Comparison of ENCODE assay signal across 8 cellular contexts in the genomic region with DNA sequence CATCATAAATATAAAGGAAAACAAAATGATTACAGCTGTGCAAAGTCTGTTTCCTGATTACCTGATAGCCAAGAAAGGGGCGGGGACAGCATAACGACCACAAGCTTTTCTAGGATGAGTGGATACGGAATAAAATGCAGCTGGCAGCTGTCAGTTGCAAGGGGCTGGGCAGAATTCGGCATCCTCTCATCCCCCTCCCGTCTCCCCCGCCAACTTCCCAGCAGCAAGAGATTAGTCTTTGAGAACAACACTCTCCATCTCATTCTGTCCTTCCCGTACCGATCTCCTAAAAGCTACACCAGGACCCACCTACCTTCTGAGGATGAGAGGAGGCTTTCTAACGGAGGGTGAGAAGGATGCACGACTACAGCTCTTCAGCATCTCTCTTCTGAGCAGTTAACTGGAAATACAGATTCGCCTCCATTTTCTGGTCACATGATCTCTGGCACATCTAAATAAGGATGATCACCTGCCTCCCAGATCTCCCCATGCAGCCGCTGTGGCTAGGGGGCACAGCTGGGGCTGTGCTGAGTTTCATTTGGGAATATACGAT.
DNase-seq lines count a peak whose midpoint lies in the region; ATAC-seq and TF ChIP-seq lines count a peak whose summit lies in the region.

No MANE protein-coding gene starts in this region.

- peak; percentile 23 to 50 for ATAC-seq in stimulated activated naive B cell treated with anti-CD40 and anti-IgM and Interleukin-4, amounts not matched to agents 10 μg/mL and 1 μg/mL and 100 μg/mL, for 72 hours (replicated peaks)
- ATAC-seq in omental fat pad (ENCODE audit: low FRiP score), result no peak

- peaks cover 26% of the 10 kb centered on the region for H3K4me1 Mint-ChIP-seq in MCF 10A (ENCODE audit: insufficient read depth, unreplicated experiment)
- H3K4me1 Mint-ChIP-seq in stimulated activated naive B cell treated with anti-CD40 and anti-IgM and Interleukin-4, amounts not matched to agents 10 μg/mL and 1 μg/mL and 100 μg/mL, for 72 hours, result peaks cover 6 to 9% of the 10 kb centered on the region in 2 donors

- no peak for DNase-seq in breast epithelium (ENCODE audit: low spot score in 2 of 2)
- DNase-seq in MCF 10A (ENCODE audit: unreplicated experiment), result no peak
- peak; percentile 34 for DNase-seq in hepatocyte (ENCODE audit: low spot score)
- DNase-seq in stimulated activated naive B cell treated with anti-CD40 and anti-IgM and Interleukin-4, amounts not matched to agents 10 μg/mL and 1 μg/mL and 100 μg/mL, for 72 hours, result no peak
- no peak for DNase-seq in NCI-H446 treated with DMSO at 0.1 percent for 48 hours (lab: John Stamatoyannopoulos, UW)
- DNase-seq in NK-92 (lab: John Stamatoyannopoulos, UW; ENCODE audit: unreplicated experiment), result no peak
- no peak for DNase-seq in omental fat pad (ENCODE audit: low spot score)

- no peaks in the 10 kb centered on the region for H3K27me3 ChIP-seq in breast epithelium
- no peaks in the 10 kb centered on the region for H3K27me3 ChIP-seq in hepatocyte

- H3K27ac ChIP-seq in breast epithelium, result no peak overlapping the region
- 0 out of 2 replicates have a peak overlapping the region, but pooled peaks have one; percentile 6 for H3K27ac ChIP-seq in VCaP
- no peak overlapping the region for H3K27ac ChIP-seq in hepatocyte

- H3K27me3 Mint-ChIP-seq in MCF 10A (ENCODE audit: insufficient read depth, unreplicated experiment), result no peaks in the 10 kb centered on the region
- peaks cover 27 to 28% of the 10 kb centered on the region in 2 donors for H3K27me3 Mint-ChIP-seq in stimulated activated naive B cell treated with anti-CD40 and anti-IgM and Interleukin-4, amounts not matched to agents 10 μg/mL and 1 μg/mL and 100 μg/mL, for 72 hours

- no peak for TF ChIP-seq POLR2A in breast epithelium (IDR thresholded peaks at IDR 0.05)

- intact Hi-C loops in breast epithelium (cut with DNase I; ENCODE audit: low total_unique reads), result loop anchor here (10.0 kb wide), 1 partner anchor 193 kb away; no protein-coding TSS in a partner anchor
- intact Hi-C loops in MCF 10A (cut with micrococcal nuclease), result no loop called here

- no peaks in the 10 kb centered on the region for H3K36me3 Mint-ChIP-seq in MCF 10A (ENCODE audit: insufficient read depth, unreplicated experiment)
- H3K36me3 Mint-ChIP-seq in stimulated activated naive B cell treated with anti-CD40 and anti-IgM and Interleukin-4, amounts not matched to agents 10 μg/mL and 1 μg/mL and 100 μg/mL, for 72 hours, result no peaks in the 10 kb centered on the region

- 16% methylated on average over 13 of the region's 13 CpGs for WGBS in hepatocyte (ENCODE audit: low lambda C conversion rate, missing lambda C conversion rate)

- H3K4me3 ChIP-seq in breast epithelium (peak overlapping the region; percentile 31 to 59 (median 38)), hepatocyte (no peak overlapping the region)

- H3K9me3 ChIP-seq in breast epithelium (no peaks in the 10 kb centered on the region), hepatocyte (ENCODE audit: low read depth) (no peaks in the 10 kb centered on the region)

- no peaks in the 10 kb centered on the region for H3K9me3 Mint-ChIP-seq in MCF 10A (ENCODE audit: unreplicated experiment)
- H3K9me3 Mint-ChIP-seq in stimulated activated naive B cell treated with anti-CD40 and anti-IgM and Interleukin-4, amounts not matched to agents 10 μg/mL and 1 μg/mL and 100 μg/mL, for 72 hours, result no peaks in the 10 kb centered on the region

- peak overlapping the region; percentile 67 for H3K4me2 ChIP-seq in hepatocyte

- no peak overlapping the region for H3K27ac Mint-ChIP-seq in MCF 10A (ENCODE audit: low read depth, unreplicated experiment)
- peak overlapping the region; percentile 25 for H3K27ac Mint-ChIP-seq in stimulated activated naive B cell treated with anti-CD40 and anti-IgM and Interleukin-4, amounts not matched to agents 10 μg/mL and 1 μg/mL and 100 μg/mL, for 72 hours

- no peak overlapping the region for H3K4me3 Mint-ChIP-seq in MCF 10A (ENCODE audit: unreplicated experiment)
- H3K4me3 Mint-ChIP-seq in stimulated activated naive B cell treated with anti-CD40 and anti-IgM and Interleukin-4, amounts not matched to agents 10 μg/mL and 1 μg/mL and 100 μg/mL, for 72 hours, result peak overlapping the region; percentile 71 to 80

- no peaks in the 10 kb centered on the region for H4K20me1 ChIP-seq in hepatocyte (ENCODE audit: insufficient read depth, poor library complexity, severe bottlenecking)

- POLR2A ChIA-PET in MCF 10A (lab: Yijun Ruan, JAX), result interaction anchor here (0.9 kb wide), 1 partner anchor 12 kb away, joined by 3 read pairs; no protein-coding TSS in a partner anchor

- H2AFZ ChIP-seq in hepatocyte, result peak overlapping the region; percentile 23

- CTCF ChIA-PET in MCF 10A (lab: Yijun Ruan, JAX), result interaction anchor here (0.6 to 12.3 kb wide), 5 partner anchors 12 to 244 kb away, joined by 5 to 144 read pairs (median 7); no protein-coding TSS in a partner anchor

- H3K4me1 ChIP-seq in breast epithelium (no peaks in the 10 kb centered on the region), hepatocyte (ENCODE audit: insufficient read depth) (peaks cover 24% of the 10 kb centered on the region)

- TF ChIP-seq CTCF in breast epithelium (IDR thresholded peaks at IDR 0.05), result no peak
- TF ChIP-seq CTCF in MCF 10A (IDR thresholded peaks at IDR 0.05; ENCODE audit: unreplicated experiment), result no peak
- TF ChIP-seq CTCF in VCaP (conservative IDR thresholded peaks at IDR 0.05), result no peak
- no peak for TF ChIP-seq CTCF in hepatocyte (IDR thresholded peaks at IDR 0.05; ENCODE audit: poor library complexity)
- TF ChIP-seq CTCF in omental fat pad (IDR thresholded peaks at IDR 0.05), result no peak

- no peaks in the 10 kb centered on the region for H3K79me2 ChIP-seq in hepatocyte

- BruUV-seq in MCF 10A (replicated peaks; lab: Mats Ljungman, UMichigan), result no TSS peak

- no peaks in the 10 kb centered on the region for H3K9me2 ChIP-seq in hepatocyte (replicated peaks; ENCODE audit: insufficient read depth)

- H3K36me3 ChIP-seq in breast epithelium, result no peaks in the 10 kb centered on the region
- H3K36me3 ChIP-seq in hepatocyte (replicated peaks; ENCODE audit: insufficient read depth, low read depth), result no peaks in the 10 kb centered on the region
